Comparison of ENCODE assay signal across 1 cellular context in the genomic region with DNA sequence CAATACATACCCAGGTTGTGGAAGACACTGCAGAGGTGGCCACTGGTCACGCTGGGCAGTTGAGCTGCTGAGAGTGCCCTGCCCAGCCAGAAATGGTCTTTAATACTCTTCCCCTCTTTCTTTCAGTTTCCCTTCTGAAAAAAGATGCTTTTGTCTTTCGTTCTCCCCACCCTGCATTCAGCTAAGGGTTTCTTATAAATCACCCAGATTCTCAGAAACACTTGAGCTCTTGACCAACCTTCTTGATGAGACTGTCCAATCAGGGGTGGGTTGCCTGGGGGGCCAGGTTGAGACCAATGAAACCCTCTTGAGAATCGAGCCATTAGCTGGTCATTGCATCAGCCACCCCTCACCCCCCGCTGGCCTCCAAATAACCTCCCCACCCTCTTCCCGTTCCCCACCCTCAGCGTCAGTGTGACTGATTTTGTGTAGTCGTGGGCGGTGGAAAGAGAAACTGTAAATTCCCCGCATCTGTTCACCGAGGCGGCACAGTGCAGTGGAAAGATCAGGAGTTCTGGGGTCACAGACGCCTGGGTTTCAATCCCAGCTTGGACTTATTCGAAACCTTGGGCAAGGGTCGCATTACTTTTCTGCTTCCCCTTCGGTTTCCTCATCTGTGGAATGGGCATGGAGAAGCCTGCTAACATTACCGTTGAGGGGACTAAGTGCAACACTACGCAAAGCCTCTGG.
TF ChIP-seq lines count a peak whose summit lies in the region.

No MANE protein-coding gene starts in this region.

TF ChIP-seq in GM12878, 131 proteins besides CTCF, POLR2A, EP300 and RAD21 (continued from another document and continues in another):
- TF ChIP-seq, protein P1, sequence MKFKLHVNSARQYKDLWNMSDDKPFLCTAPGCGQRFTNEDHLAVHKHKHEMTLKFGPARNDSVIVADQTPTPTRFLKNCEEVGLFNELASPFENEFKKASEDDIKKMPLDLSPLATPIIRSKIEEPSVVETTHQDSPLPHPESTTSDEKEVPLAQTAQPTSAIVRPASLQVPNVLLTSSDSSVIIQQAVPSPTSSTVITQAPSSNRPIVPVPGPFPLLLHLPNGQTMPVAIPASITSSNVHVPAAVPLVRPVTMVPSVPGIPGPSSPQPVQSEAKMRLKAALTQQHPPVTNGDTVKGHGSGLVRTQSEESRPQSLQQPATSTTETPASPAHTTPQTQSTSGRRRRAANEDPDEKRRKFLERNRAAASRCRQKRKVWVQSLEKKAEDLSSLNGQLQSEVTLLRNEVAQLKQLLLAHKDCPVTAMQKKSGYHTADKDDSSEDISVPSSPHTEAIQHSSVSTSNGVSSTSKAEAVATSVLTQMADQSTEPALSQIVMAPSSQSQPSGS (IDR thresholded peaks at IDR 0.05; ENCODE audit: low read length) = peak; percentile 56
- TF ChIP-seq HCFC1 (IDR thresholded peaks at IDR 0.05; ENCODE audit: low read length) (no peak), ZNF384 (IDR thresholded peaks at IDR 0.05; ENCODE audit: borderline replicate concordance, low read depth, low read length) (no peak), PAX8 (IDR thresholded peaks at IDR 0.05) (no peak), RAD51 (IDR thresholded peaks at IDR 0.05) (no peak), ESRRA (IDR thresholded peaks at IDR 0.05; ENCODE audit: low read length) (no peak), EZH2 (IDR thresholded peaks at IDR 0.05; ENCODE audit: borderline replicate concordance, control insufficient read depth, low read depth, low read length) (no peak), MYB (IDR thresholded peaks at IDR 0.05; ENCODE audit: borderline replicate concordance, low read depth, low read length) (no peak), ZNF622 (IDR thresholded peaks at IDR 0.05) (no peak), RCOR1 (conservative IDR thresholded peaks at IDR 0.05; ENCODE audit: low read depth, low read length) (no peak), MYC (IDR thresholded peaks at IDR 0.05; ENCODE audit: insufficient read depth, insufficient read length, insufficient replicate concordance, low read length, severe bottlenecking) (no peak), MXI1 (IDR thresholded peaks at IDR 0.05; ENCODE audit: low read depth, low read length) (no peak), LARP7 (IDR thresholded peaks at IDR 0.05) (no peak), CEBPB (IDR thresholded peaks at IDR 0.05; ENCODE audit: borderline replicate concordance in 1 of 2, low read depth in 2 of 2, low read length in 2 of 2) (peak in 1 of 2 experiments; percentile 57; a peak in 1 of 4 replicates), SP1 (IDR thresholded peaks at IDR 0.05; ENCODE audit: low read depth, low read length) (peak; percentile 48), SUPT20H (IDR thresholded peaks at IDR 0.05; ENCODE audit: borderline replicate concordance, control insufficient read depth, low read depth, low read length) (no peak), ZBED1 (IDR thresholded peaks at IDR 0.05; ENCODE audit: borderline replicate concordance) (peak; percentile 57; the same call in 1 of the 2 replicates), MEF2B (IDR thresholded peaks at IDR 0.05; ENCODE audit: partially characterized antibody, poor library complexity, severe bottlenecking) (no peak), ETV6 (conservative IDR thresholded peaks at IDR 0.05 in 1 of 2, IDR thresholded peaks at IDR 0.05 in 1 of 2; ENCODE audit: borderline replicate concordance in 1 of 2, low read depth in 1 of 2) (0 out of 4 replicates have a peak, but pooled peaks of 1 of the 2 experiments have one; percentile 27), NR2C1 (IDR thresholded peaks at IDR 0.05) (no peak), SMARCA5 (IDR thresholded peaks at IDR 0.05) (0 out of 2 replicates have a peak, but pooled peaks have one; percentile 22), TCF12 (IDR thresholded peaks at IDR 0.05; ENCODE audit: low read depth, low read length) (peak; percentile 48; the same call in 1 of the 2 replicates), NR2C2 (IDR thresholded peaks at IDR 0.05; ENCODE audit: borderline replicate concordance, control insufficient read depth, insufficient read length, low read depth) (no peak), HDAC6 (IDR thresholded peaks at IDR 0.05; ENCODE audit: unreplicated experiment) (no peak), STAT1 (conservative IDR thresholded peaks at IDR 0.05) (no peak), FOXM1 (IDR thresholded peaks at IDR 0.05; ENCODE audit: low read depth, low read length) (no peak), RFX5 (IDR thresholded peaks at IDR 0.05; ENCODE audit: low read depth, low read length) (no peak), SPI1 (IDR thresholded peaks at IDR 0.05; ENCODE audit: borderline replicate concordance, insufficient read depth, low read depth, low read length) (no peak; the same call in 1 of the 2 replicates), RELA (IDR thresholded peaks at IDR 0.05; ENCODE audit: borderline replicate concordance, partially characterized antibody) (no peak), IKZF2 (IDR thresholded peaks at IDR 0.05) (peak; percentile 88 to 89), TAF1 (IDR thresholded peaks at IDR 0.05; ENCODE audit: borderline replicate concordance, low read depth, low read length) (peak; percentile 53; the same call in 1 of the 2 replicates)
- TF ChIP-seq, protein P2, sequence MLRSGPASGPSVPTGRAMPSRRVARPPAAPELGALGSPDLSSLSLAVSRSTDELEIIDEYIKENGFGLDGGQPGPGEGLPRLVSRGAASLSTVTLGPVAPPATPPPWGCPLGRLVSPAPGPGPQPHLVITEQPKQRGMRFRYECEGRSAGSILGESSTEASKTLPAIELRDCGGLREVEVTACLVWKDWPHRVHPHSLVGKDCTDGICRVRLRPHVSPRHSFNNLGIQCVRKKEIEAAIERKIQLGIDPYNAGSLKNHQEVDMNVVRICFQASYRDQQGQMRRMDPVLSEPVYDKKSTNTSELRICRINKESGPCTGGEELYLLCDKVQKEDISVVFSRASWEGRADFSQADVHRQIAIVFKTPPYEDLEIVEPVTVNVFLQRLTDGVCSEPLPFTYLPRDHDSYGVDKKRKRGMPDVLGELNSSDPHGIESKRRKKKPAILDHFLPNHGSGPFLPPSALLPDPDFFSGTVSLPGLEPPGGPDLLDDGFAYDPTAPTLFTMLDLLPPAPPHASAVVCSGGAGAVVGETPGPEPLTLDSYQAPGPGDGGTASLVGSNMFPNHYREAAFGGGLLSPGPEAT (IDR thresholded peaks at IDR 0.05; ENCODE audit: low read depth) = peak; percentile 63
- TF ChIP-seq, protein P3, sequence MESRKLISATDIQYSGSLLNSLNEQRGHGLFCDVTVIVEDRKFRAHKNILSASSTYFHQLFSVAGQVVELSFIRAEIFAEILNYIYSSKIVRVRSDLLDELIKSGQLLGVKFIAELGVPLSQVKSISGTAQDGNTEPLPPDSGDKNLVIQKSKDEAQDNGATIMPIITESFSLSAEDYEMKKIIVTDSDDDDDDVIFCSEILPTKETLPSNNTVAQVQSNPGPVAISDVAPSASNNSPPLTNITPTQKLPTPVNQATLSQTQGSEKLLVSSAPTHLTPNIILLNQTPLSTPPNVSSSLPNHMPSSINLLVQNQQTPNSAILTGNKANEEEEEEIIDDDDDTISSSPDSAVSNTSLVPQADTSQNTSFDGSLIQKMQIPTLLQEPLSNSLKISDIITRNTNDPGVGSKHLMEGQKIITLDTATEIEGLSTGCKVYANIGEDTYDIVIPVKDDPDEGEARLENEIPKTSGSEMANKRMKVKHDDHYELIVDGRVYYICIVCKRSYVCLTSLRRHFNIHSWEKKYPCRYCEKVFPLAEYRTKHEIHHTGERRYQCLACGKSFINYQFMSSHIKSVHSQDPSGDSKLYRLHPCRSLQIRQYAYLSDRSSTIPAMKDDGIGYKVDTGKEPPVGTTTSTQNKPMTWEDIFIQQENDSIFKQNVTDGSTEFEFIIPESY (IDR thresholded peaks at IDR 0.05) = no peak
- TF ChIP-seq, protein P4, sequence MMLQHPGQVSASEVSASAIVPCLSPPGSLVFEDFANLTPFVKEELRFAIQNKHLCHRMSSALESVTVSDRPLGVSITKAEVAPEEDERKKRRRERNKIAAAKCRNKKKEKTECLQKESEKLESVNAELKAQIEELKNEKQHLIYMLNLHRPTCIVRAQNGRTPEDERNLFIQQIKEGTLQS (IDR thresholded peaks at IDR 0.05; ENCODE audit: borderline replicate concordance, extremely low read depth, low read depth, low read length) = no peak
- TF ChIP-seq, protein P5, sequence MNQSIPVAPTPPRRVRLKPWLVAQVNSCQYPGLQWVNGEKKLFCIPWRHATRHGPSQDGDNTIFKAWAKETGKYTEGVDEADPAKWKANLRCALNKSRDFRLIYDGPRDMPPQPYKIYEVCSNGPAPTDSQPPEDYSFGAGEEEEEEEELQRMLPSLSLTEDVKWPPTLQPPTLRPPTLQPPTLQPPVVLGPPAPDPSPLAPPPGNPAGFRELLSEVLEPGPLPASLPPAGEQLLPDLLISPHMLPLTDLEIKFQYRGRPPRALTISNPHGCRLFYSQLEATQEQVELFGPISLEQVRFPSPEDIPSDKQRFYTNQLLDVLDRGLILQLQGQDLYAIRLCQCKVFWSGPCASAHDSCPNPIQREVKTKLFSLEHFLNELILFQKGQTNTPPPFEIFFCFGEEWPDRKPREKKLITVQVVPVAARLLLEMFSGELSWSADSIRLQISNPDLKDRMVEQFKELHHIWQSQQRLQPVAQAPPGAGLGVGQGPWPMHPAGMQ (IDR thresholded peaks at IDR 0.05; ENCODE audit: borderline replicate concordance) = no peak
- TF ChIP-seq, protein P6, sequence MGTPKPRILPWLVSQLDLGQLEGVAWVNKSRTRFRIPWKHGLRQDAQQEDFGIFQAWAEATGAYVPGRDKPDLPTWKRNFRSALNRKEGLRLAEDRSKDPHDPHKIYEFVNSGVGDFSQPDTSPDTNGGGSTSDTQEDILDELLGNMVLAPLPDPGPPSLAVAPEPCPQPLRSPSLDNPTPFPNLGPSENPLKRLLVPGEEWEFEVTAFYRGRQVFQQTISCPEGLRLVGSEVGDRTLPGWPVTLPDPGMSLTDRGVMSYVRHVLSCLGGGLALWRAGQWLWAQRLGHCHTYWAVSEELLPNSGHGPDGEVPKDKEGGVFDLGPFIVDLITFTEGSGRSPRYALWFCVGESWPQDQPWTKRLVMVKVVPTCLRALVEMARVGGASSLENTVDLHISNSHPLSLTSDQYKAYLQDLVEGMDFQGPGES (IDR thresholded peaks at IDR 0.05) = no peak
- TF ChIP-seq, protein P7, sequence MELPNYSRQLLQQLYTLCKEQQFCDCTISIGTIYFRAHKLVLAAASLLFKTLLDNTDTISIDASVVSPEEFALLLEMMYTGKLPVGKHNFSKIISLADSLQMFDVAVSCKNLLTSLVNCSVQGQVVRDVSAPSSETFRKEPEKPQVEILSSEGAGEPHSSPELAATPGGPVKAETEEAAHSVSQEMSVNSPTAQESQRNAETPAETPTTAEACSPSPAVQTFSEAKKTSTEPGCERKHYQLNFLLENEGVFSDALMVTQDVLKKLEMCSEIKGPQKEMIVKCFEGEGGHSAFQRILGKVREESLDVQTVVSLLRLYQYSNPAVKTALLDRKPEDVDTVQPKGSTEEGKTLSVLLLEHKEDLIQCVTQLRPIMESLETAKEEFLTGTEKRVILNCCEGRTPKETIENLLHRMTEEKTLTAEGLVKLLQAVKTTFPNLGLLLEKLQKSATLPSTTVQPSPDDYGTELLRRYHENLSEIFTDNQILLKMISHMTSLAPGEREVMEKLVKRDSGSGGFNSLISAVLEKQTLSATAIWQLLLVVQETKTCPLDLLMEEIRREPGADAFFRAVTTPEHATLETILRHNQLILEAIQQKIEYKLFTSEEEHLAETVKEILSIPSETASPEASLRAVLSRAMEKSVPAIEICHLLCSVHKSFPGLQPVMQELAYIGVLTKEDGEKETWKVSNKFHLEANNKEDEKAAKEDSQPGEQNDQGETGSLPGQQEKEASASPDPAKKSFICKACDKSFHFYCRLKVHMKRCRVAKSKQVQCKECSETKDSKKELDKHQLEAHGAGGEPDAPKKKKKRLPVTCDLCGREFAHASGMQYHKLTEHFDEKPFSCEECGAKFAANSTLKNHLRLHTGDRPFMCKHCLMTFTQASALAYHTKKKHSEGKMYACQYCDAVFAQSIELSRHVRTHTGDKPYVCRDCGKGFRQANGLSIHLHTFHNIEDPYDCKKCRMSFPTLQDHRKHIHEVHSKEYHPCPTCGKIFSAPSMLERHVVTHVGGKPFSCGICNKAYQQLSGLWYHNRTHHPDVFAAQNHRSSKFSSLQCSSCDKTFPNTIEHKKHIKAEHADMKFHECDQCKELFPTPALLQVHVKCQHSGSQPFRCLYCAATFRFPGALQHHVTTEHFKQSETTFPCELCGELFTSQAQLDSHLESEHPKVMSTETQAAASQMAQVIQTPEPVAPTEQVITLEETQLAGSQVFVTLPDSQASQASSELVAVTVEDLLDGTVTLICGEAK (IDR thresholded peaks at IDR 0.05; ENCODE audit: borderline replicate concordance) = no peak
- TF ChIP-seq, protein P8, sequence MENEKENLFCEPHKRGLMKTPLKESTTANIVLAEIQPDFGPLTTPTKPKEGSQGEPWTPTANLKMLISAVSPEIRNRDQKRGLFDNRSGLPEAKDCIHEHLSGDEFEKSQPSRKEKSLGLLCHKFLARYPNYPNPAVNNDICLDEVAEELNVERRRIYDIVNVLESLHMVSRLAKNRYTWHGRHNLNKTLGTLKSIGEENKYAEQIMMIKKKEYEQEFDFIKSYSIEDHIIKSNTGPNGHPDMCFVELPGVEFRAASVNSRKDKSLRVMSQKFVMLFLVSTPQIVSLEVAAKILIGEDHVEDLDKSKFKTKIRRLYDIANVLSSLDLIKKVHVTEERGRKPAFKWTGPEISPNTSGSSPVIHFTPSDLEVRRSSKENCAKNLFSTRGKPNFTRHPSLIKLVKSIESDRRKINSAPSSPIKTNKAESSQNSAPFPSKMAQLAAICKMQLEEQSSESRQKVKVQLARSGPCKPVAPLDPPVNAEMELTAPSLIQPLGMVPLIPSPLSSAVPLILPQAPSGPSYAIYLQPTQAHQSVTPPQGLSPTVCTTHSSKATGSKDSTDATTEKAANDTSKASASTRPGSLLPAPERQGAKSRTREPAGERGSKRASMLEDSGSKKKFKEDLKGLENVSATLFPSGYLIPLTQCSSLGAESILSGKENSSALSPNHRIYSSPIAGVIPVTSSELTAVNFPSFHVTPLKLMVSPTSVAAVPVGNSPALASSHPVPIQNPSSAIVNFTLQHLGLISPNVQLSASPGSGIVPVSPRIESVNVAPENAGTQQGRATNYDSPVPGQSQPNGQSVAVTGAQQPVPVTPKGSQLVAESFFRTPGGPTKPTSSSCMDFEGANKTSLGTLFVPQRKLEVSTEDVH (IDR thresholded peaks at IDR 0.05; ENCODE audit: low read depth, partially characterized antibody) = no peak
- TF ChIP-seq, protein P9, sequence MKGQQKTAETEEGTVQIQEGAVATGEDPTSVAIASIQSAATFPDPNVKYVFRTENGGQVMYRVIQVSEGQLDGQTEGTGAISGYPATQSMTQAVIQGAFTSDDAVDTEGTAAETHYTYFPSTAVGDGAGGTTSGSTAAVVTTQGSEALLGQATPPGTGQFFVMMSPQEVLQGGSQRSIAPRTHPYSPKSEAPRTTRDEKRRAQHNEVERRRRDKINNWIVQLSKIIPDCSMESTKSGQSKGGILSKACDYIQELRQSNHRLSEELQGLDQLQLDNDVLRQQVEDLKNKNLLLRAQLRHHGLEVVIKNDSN (IDR thresholded peaks at IDR 0.05; ENCODE audit: borderline replicate concordance, extremely low read length, insufficient read depth, low read depth, low read length) = no peak
- TF ChIP-seq, protein P10, sequence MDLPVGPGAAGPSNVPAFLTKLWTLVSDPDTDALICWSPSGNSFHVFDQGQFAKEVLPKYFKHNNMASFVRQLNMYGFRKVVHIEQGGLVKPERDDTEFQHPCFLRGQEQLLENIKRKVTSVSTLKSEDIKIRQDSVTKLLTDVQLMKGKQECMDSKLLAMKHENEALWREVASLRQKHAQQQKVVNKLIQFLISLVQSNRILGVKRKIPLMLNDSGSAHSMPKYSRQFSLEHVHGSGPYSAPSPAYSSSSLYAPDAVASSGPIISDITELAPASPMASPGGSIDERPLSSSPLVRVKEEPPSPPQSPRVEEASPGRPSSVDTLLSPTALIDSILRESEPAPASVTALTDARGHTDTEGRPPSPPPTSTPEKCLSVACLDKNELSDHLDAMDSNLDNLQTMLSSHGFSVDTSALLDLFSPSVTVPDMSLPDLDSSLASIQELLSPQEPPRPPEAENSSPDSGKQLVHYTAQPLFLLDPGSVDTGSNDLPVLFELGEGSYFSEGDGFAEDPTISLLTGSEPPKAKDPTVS (IDR thresholded peaks at IDR 0.05; ENCODE audit: low read depth, low read length) = no peak
